In genomic region chr1:36463773-36464604, GRCh38 we compare ENCODE assay signal across 1 cellular context.
TF ChIP-seq lines count a peak whose summit lies in the region.

MRPS15 (minus strand) TSS chr1:36464384; CDS start chr1:36464275, 109 bp downstream.

TF ChIP-seq in HEK293, 187 proteins besides CTCF, POLR2A, EP300 and RAD21 (continued from another document and continues in another):
- peak; percentile 68 for TF ChIP-seq TSHZ1 (tag by site-specific recombination; IDR thresholded peaks at IDR 0.05; ENCODE audit: borderline replicate concordance)
- TF ChIP-seq ZSCAN18 (tag by site-specific recombination; IDR thresholded peaks at IDR 0.05), result peak; percentile 94
- peak; percentile 94 for TF ChIP-seq ZNF501 (tag by site-specific recombination; IDR thresholded peaks at IDR 0.05)
- peak; percentile 14; the same call in 1 of the 2 replicates for TF ChIP-seq ZNF239 (tag by site-specific recombination; IDR thresholded peaks at IDR 0.05)
- no peak; the same call in 1 of the 2 replicates for TF ChIP-seq MYNN (tag by site-specific recombination; IDR thresholded peaks at IDR 0.05; ENCODE audit: borderline replicate concordance)
- TF ChIP-seq ZSCAN30 (tag by site-specific recombination; IDR thresholded peaks at IDR 0.05), result peak; percentile 91
- TF ChIP-seq ZNF121 (tag by site-specific recombination; IDR thresholded peaks at IDR 0.05), result no peak
- TF ChIP-seq GFI1B (tag by site-specific recombination; IDR thresholded peaks at IDR 0.05), result no peak
- TF ChIP-seq SCRT1 (tag by site-specific recombination; IDR thresholded peaks at IDR 0.05; ENCODE audit: borderline replicate concordance), result 0 out of 2 replicates have a peak, but pooled peaks have one; percentile 20
- no peak for TF ChIP-seq ZFP41 (tag by site-specific recombination; IDR thresholded peaks at IDR 0.05; ENCODE audit: borderline replicate concordance)
- no peak for TF ChIP-seq ZNF473 (tag by site-specific recombination; IDR thresholded peaks at IDR 0.05)
- TF ChIP-seq ZNF175 (tag by site-specific recombination; IDR thresholded peaks at IDR 0.05), result no peak
- TF ChIP-seq ZNF23 (tag by site-specific recombination; IDR thresholded peaks at IDR 0.05; ENCODE audit: borderline replicate concordance), result no peak
- TF ChIP-seq ZNF843 (tag by site-specific recombination; IDR thresholded peaks at IDR 0.05), result peak; percentile 62
- TF ChIP-seq BCL6B (tag by site-specific recombination; IDR thresholded peaks at IDR 0.05), result no peak
- TF ChIP-seq ZBTB26 (tag by site-specific recombination; optimal IDR thresholded peaks at IDR 0.05), result peak; percentile 89
- TF ChIP-seq ZNF132 (tag by site-specific recombination; IDR thresholded peaks at IDR 0.05; ENCODE audit: borderline replicate concordance), result no peak
- TF ChIP-seq ZNF221 (tag by site-specific recombination; IDR thresholded peaks at IDR 0.05; ENCODE audit: borderline replicate concordance), result 0 out of 2 replicates have a peak, but pooled peaks have one; percentile 68
- TF ChIP-seq SP3 (tag by site-specific recombination; IDR thresholded peaks at IDR 0.05), result peak; percentile 82
- peak; percentile 99 for TF ChIP-seq ZEB2 (tag by site-specific recombination; IDR thresholded peaks at IDR 0.05)
- TF ChIP-seq SP7 (tag by site-specific recombination; IDR thresholded peaks at IDR 0.05), result peak; percentile 94
- no peak for TF ChIP-seq ZNF658 (tag by site-specific recombination; IDR thresholded peaks at IDR 0.05)
- no peak for TF ChIP-seq ZNF654 (tag by site-specific recombination; IDR thresholded peaks at IDR 0.05; ENCODE audit: low read depth)
- peak; percentile 28 for TF ChIP-seq ZNF488 (tag by site-specific recombination; IDR thresholded peaks at IDR 0.05)
- TF ChIP-seq PRDM10 (tag by site-specific recombination; IDR thresholded peaks at IDR 0.05), result peak; percentile 75; the same call in 1 of the 2 replicates
- no peak for TF ChIP-seq ZNF48 (tag by site-specific recombination; IDR thresholded peaks at IDR 0.05)
- peak; percentile 69; the same call in 1 of the 2 replicates for TF ChIP-seq PRDM4 (tag by site-specific recombination; IDR thresholded peaks at IDR 0.05)
- TF ChIP-seq ZNF596 (tag by site-specific recombination; IDR thresholded peaks at IDR 0.05), result no peak
- peak; percentile 100 for TF ChIP-seq ZNF335 (tag by site-specific recombination; conservative IDR thresholded peaks at IDR 0.05)
- no peak for TF ChIP-seq ZNF677 (tag by site-specific recombination; IDR thresholded peaks at IDR 0.05)
- TF ChIP-seq ZBTB21 (tag by site-specific recombination; IDR thresholded peaks at IDR 0.05), result peak; percentile 92
- peak; percentile 100 for TF ChIP-seq YY2 (tag by site-specific recombination; IDR thresholded peaks at IDR 0.05)
- TF ChIP-seq PBX3 (CRISPR knock-in tag; IDR thresholded peaks at IDR 0.05), result no peak
- TF ChIP-seq ZNF223 (tag by site-specific recombination; IDR thresholded peaks at IDR 0.05), result no peak
- TF ChIP-seq GLI2 (tag by site-specific recombination; IDR thresholded peaks at IDR 0.05; ENCODE audit: borderline replicate concordance, low read depth), result no peak
- no peak for TF ChIP-seq ZNF138 (tag by site-specific recombination; IDR thresholded peaks at IDR 0.05; ENCODE audit: borderline replicate concordance)
- TF ChIP-seq ZNF2 (tag by site-specific recombination; IDR thresholded peaks at IDR 0.05), result peak; percentile 89; the same call in 1 of the 2 replicates
- TF ChIP-seq ZNF629 (tag by site-specific recombination; IDR thresholded peaks at IDR 0.05), result peak; percentile 96
- no peak for TF ChIP-seq BCL11A (tag by site-specific recombination; IDR thresholded peaks at IDR 0.05; ENCODE audit: low read depth)
- peak; percentile 83 for TF ChIP-seq ZFP69B (tag by site-specific recombination; IDR thresholded peaks at IDR 0.05)
- no peak for TF ChIP-seq ZNF16 (tag by site-specific recombination; IDR thresholded peaks at IDR 0.05; ENCODE audit: low read depth)
- no peak; the same call in 1 of the 2 replicates for TF ChIP-seq ZNF792 (tag by site-specific recombination; IDR thresholded peaks at IDR 0.05)
- TF ChIP-seq KLF7 (tag by site-specific recombination; IDR thresholded peaks at IDR 0.05; ENCODE audit: borderline replicate concordance), result peak; percentile 59
- peak; percentile 84 for TF ChIP-seq INSM2 (tag by site-specific recombination; IDR thresholded peaks at IDR 0.05)
- no peak for TF ChIP-seq ZFP3 (tag by site-specific recombination; IDR thresholded peaks at IDR 0.05; ENCODE audit: low read depth)
- no peak; the same call in 1 of the 2 replicates for TF ChIP-seq MZF1 (tag by site-specific recombination; IDR thresholded peaks at IDR 0.05; ENCODE audit: borderline replicate concordance)
- TF ChIP-seq ZNF394 (tag by site-specific recombination; IDR thresholded peaks at IDR 0.05; ENCODE audit: borderline replicate concordance), result peak; percentile 69
